ENCODE assay signal across 8 cellular contexts in genomic region chr7:31373337-31374289, GRCh38. TPM values are rescaled to one million over a fixed set of nuclear protein-coding genes. Genes with fewer than 3 reads are reported as not detected.
DNase-seq lines count a peak whose midpoint lies in the region; ATAC-seq, FAIRE-seq and TF ChIP-seq lines count a peak whose summit lies in the region.

No MANE protein-coding gene starts in this region.

- H3K4me1 Mint-ChIP-seq in activated CD8-positive, alpha-beta memory T cell treated with anti-CD3 and anti-CD28 coated beads, Interleukin-2, amount 10 ng/mL, durations not matched to agents 7 days and 5 days = no peaks in the 10 kb centered on the region

- H3K9me3 ChIP-seq in DOHH2 (ENCODE audit: control insufficient read depth, insufficient read depth, low read length) = no peaks in the 10 kb centered on the region
- no peaks in the 10 kb centered on the region for H3K9me3 ChIP-seq in breast epithelium
- no peaks in the 10 kb centered on the region for H3K9me3 ChIP-seq in HepG2 (ENCODE audit: low read length)

- H3K36me3 ChIP-seq in DOHH2 (ENCODE audit: control insufficient read depth, low read length) (no peaks in the 10 kb centered on the region), breast epithelium (no peaks in the 10 kb centered on the region), HepG2 (replicated peaks in 1 of 2; ENCODE audit: control insufficient read depth in 1 of 2, insufficient read depth in 2 of 2, low read length in 2 of 2) (no peaks in the 10 kb centered on the region)

- TF ChIP-seq POLR2A in breast epithelium (IDR thresholded peaks at IDR 0.05) = no peak
- no peak for TF ChIP-seq POLR2A in HepG2 (IDR thresholded peaks at IDR 0.05; ENCODE audit: insufficient read depth in 1 of 2, low read depth in 2 of 2, low read length in 2 of 2)

- peak; percentile 36 for FAIRE-seq in HepG2 (lab: Jason Lieb, UNC)

- POLR2A ChIA-PET in HepG2 (lab: Yijun Ruan, JAX) = no interaction called here

- in situ Hi-C loops in HepG2 (cut with HindIII; ENCODE audit: extremely low pct_ligation_motif_present, low pct_unique_long_range_greater_than_20kb) = loop anchor here (10.0 kb wide), 1 partner anchor 261 kb away; no protein-coding TSS in a partner anchor

- H2AFZ ChIP-seq in HepG2 (ENCODE audit: low read length) = no peak overlapping the region

- no peaks in the 10 kb centered on the region for H3K27me3 ChIP-seq in DOHH2 (ENCODE audit: control insufficient read depth, low read length)
- H3K27me3 ChIP-seq in breast epithelium = no peaks in the 10 kb centered on the region
- H3K27me3 ChIP-seq in HepG2 (ENCODE audit: control insufficient read depth in 1 of 2, insufficient read depth in 2 of 2, low read length in 2 of 2) = peaks cover 0 to 8% of the 10 kb centered on the region in 2 experiments; a peak in 1 of 5 replicates

- peak; percentile 85 for TF ChIP-seq CTCF in DOHH2 (IDR thresholded peaks at IDR 0.05; ENCODE audit: low read depth, low read length, poor library complexity, severe bottlenecking)
- TF ChIP-seq CTCF in breast epithelium (IDR thresholded peaks at IDR 0.05) = peak; percentile 23 to 47 (median 44)
- TF ChIP-seq CTCF in HepG2 (CRISPR knock-in tag; IDR thresholded peaks at IDR 0.05) = peak; percentile 64

- TF ChIP-seq EP300 in HepG2 (IDR thresholded peaks at IDR 0.05; ENCODE audit: low read depth in 2 of 2, low read length in 2 of 2) = no peak
- no peak for TF ChIP-seq EP300 in HepG2 (CRISPR knock-in tag; IDR thresholded peaks at IDR 0.05; ENCODE audit: borderline replicate concordance)

- no peaks in the 10 kb centered on the region for H3K36me3 Mint-ChIP-seq in activated CD8-positive, alpha-beta memory T cell treated with anti-CD3 and anti-CD28 coated beads, Interleukin-2, amount 10 ng/mL, durations not matched to agents 7 days and 5 days

- intact Hi-C loops in breast epithelium (cut with DNase I; ENCODE audit: low total_unique reads) (no loop called here), HepG2 (cut with micrococcal nuclease; ENCODE audit: unreplicated experiment) (loop anchor here (1.0 kb wide), 3 partner anchors 115 to 363 kb away; no protein-coding TSS in a partner anchor)

- no peak overlapping the region for H3K4me2 ChIP-seq in DOHH2 (ENCODE audit: low read length)
- no peak overlapping the region for H3K4me2 ChIP-seq in HepG2 (ENCODE audit: low read depth, low read length)

- CTCF ChIA-PET in HepG2 (lab: Yijun Ruan, JAX; ENCODE audit: low intra/inter-chr PET ratio, low total read pairs) = interaction anchor here (0.9 kb wide), 1 partner anchor 260 kb away, joined by 3 read pairs; no protein-coding TSS in a partner anchor
- CTCF ChIA-PET in activated CD8-positive, alpha-beta memory T cell treated with anti-CD3 and anti-CD28 coated beads, Interleukin-2, amount 10 ng/mL, durations not matched to agents 7 days and 5 days (lab: Charles Lee) = no interaction called here

- H3K4me3 ChIP-seq in DOHH2 (ENCODE audit: low read length) (no peak overlapping the region), breast epithelium (no peak overlapping the region), HepG2 (replicated peaks in 1 of 3; ENCODE audit: insufficient read depth in 1 of 3, low read depth in 2 of 3, low read length in 3 of 3) (no peak overlapping the region)

- no peaks in the 10 kb centered on the region for H3K4me1 ChIP-seq in DOHH2 (ENCODE audit: control insufficient read depth, low read length)
- no peaks in the 10 kb centered on the region for H3K4me1 ChIP-seq in breast epithelium
- no peaks in the 10 kb centered on the region for H3K4me1 ChIP-seq in HepG2 (ENCODE audit: insufficient read depth, low read length)

- no peak overlapping the region for H3K27ac Mint-ChIP-seq in activated CD8-positive, alpha-beta memory T cell treated with anti-CD3 and anti-CD28 coated beads, Interleukin-2, amount 10 ng/mL, durations not matched to agents 7 days and 5 days

- 19% methylated on average over 12 of the region's 12 CpGs for WGBS in HepG2 (ENCODE audit: low lambda C conversion rate)

- H3K9ac ChIP-seq in HepG2 (ENCODE audit: insufficient read depth, low read depth, low read length) = no peak overlapping the region

- H3K9me3 Mint-ChIP-seq in activated CD8-positive, alpha-beta memory T cell treated with anti-CD3 and anti-CD28 coated beads, Interleukin-2, amount 10 ng/mL, durations not matched to agents 7 days and 5 days (ENCODE audit: low read depth) = no peaks in the 10 kb centered on the region

- no peaks in the 10 kb centered on the region for H3F3A ChIP-seq in DOHH2 (ENCODE audit: control insufficient read depth, insufficient read depth)

- no peak overlapping the region for H3K27ac ChIP-seq in DOHH2 (ENCODE audit: low read depth, low read length)
- no peak overlapping the region for H3K27ac ChIP-seq in breast epithelium
- no peak overlapping the region for H3K27ac ChIP-seq in HepG2 (ENCODE audit: extremely low read length, insufficient read depth, low read length)

- DNase-seq in NCI-H524 treated with DMSO at 0.1 percent for 48 hours (lab: John Stamatoyannopoulos, UW) (peak; percentile 65), breast epithelium (ENCODE audit: low spot score in 2 of 2) (no peak), HepG2 (ENCODE audit: low spot score) (peak; percentile 34), UCSD-AML1 (lab: John Stamatoyannopoulos, UW; ENCODE audit: unreplicated experiment) (no peak)
- no peak for DNase-seq in activated CD8-positive, alpha-beta memory T cell treated with anti-CD3 and anti-CD28 coated beads, Interleukin-2, amount 10 ng/mL, durations not matched to agents 7 days and 5 days

- peaks cover 4% of the 10 kb centered on the region; the same call in 1 of the 2 replicates for H4K20me1 ChIP-seq in DOHH2 (ENCODE audit: control insufficient read depth, insufficient read depth, low read depth, low read length)
- H4K20me1 ChIP-seq in HepG2 (ENCODE audit: insufficient read depth, low read length) = no peaks in the 10 kb centered on the region

- BruUV-seq in HepG2 (replicated peaks; lab: Mats Ljungman, UMichigan) = no TSS peak

- H3K4me3 Mint-ChIP-seq in activated CD8-positive, alpha-beta memory T cell treated with anti-CD3 and anti-CD28 coated beads, Interleukin-2, amount 10 ng/mL, durations not matched to agents 7 days and 5 days = no peak overlapping the region

- no peak for TF ChIP-seq RAD21 in HepG2 (CRISPR knock-in tag; IDR thresholded peaks at IDR 0.05)

- H3K9me2 ChIP-seq in DOHH2 (replicated peaks; ENCODE audit: control insufficient read depth, low read length) = no peaks in the 10 kb centered on the region

- ATAC-seq in GM19395 (IDR thresholded peaks at IDR 0.05; ENCODE audit: unreplicated experiment) (peak; percentile 84), HG03342 (IDR thresholded peaks at IDR 0.05; ENCODE audit: unreplicated experiment) (peak; percentile 85), HepG2 (peak; percentile 96)
- ATAC-seq in activated CD8-positive, alpha-beta memory T cell treated with anti-CD3 and anti-CD28 coated beads, Interleukin-2, amount 10 ng/mL, durations not matched to agents 7 days and 5 days = no peak

- H3K79me2 ChIP-seq in DOHH2 (ENCODE audit: control insufficient read depth, low read length) (no peaks in the 10 kb centered on the region), HepG2 (ENCODE audit: insufficient read depth, low read length) (no peaks in the 10 kb centered on the region)

- H3K27me3 Mint-ChIP-seq in activated CD8-positive, alpha-beta memory T cell treated with anti-CD3 and anti-CD28 coated beads, Interleukin-2, amount 10 ng/mL, durations not matched to agents 7 days and 5 days = no peaks in the 10 kb centered on the region

TF ChIP-seq in HepG2, 621 proteins besides CTCF, POLR2A, EP300 and RAD21:
- TF ChIP-seq SMC3 (IDR thresholded peaks at IDR 0.05; ENCODE audit: low read length) (peak; percentile 44; the same call in 1 of the 2 replicates), STAG1 (CRISPR knock-in tag; IDR thresholded peaks at IDR 0.05) (peak; percentile 54), RELA (CRISPR knock-in tag; IDR thresholded peaks at IDR 0.05) (no peak), MIXL1 (CRISPR knock-in tag; IDR thresholded peaks at IDR 0.05) (no peak)
TF ChIP-seq in HepG2: peak in this region for 2.

RNA-seq across cellular contexts. Expression of gene NEUROD6, which starts 33.1 kb away (rescaled TPM):
- total RNA-seq in breast epithelium (not detected), HepG2 (2016; rRNA removed; fragmentation: Illumina TruSeq; extraction: Trizol) (not detected in 2 replicates)
- total RNA-seq in HepG2 (2016; cell fraction: cytosol; rRNA removed; fragmentation: Illumina TruSeq; extraction: Trizol; ENCODE audit: low read depth) = not detected in 2 replicates
- not detected in 2 replicates for total RNA-seq in HepG2 (2016; cell fraction: insoluble cytoplasmic fraction; rRNA removed; fragmentation: Illumina TruSeq; extraction: Trizol)
- total RNA-seq in HepG2 (2016; cell fraction: membrane; rRNA removed; fragmentation: Illumina TruSeq; extraction: Trizol) = not detected in 2 replicates
- not detected in 2 replicates for total RNA-seq in HepG2 (2016; cell fraction: nucleus; rRNA removed; fragmentation: Illumina TruSeq; extraction: Trizol)
- not detected in 2 replicates for polyA plus RNA-seq in HepG2 (2011; rRNA removed)
- polyA plus RNA-seq in HepG2 (2011; cell fraction: cytosol; rRNA removed) = not detected in 2 replicates
- polyA plus RNA-seq in HepG2 (2011; cell fraction: nucleus; rRNA removed) = not detected in 2 replicates
- polyA plus RNA-seq in HepG2 (2012) = not detected in 2 replicates
- polyA plus RNA-seq in HepG2 (2016; cell fraction: cytosol; fragmentation: Illumina TruSeq; extraction: Trizol; ENCODE audit: low read depth) = not detected in 2 replicates
- polyA plus RNA-seq in HepG2 (2016; cell fraction: insoluble cytoplasmic fraction; fragmentation: Illumina TruSeq; extraction: Trizol; ENCODE audit: low read depth) = not detected in 2 replicates
- polyA plus RNA-seq in HepG2 (2016; cell fraction: membrane; fragmentation: Illumina TruSeq; extraction: Trizol; ENCODE audit: low read depth) = not detected in 2 replicates
- not detected in 2 replicates for polyA plus RNA-seq in HepG2 (2016; cell fraction: nucleus; fragmentation: Illumina TruSeq; extraction: Trizol; ENCODE audit: insufficient read depth, low read depth)
- polyA minus RNA-seq in HepG2 (2011; rRNA and poly(A)+ RNA removed; ENCODE audit: low replicate concordance) = not detected in 2 replicates
- polyA minus RNA-seq in HepG2 (2011; cell fraction: cytosol; rRNA and poly(A)+ RNA removed) = not detected in 2 replicates
- not detected in 2 replicates for polyA minus RNA-seq in HepG2 (2011; cell fraction: nucleus; rRNA and poly(A)+ RNA removed)
- total RNA-seq in activated CD8-positive, alpha-beta memory T cell treated with anti-CD3 and anti-CD28 coated beads, Interleukin-2, amount 10 ng/mL, durations not matched to agents 7 days and 5 days = not detected

Comparison
In these comparisons a context has a peak if more than half of its experiments do, and no peak if none do; other contexts are left out.
1. DNase-seq: peak in NCI-H524 treated with DMSO at 0.1 percent for 48 hours (single experiment) and HepG2 (single experiment); none in breast epithelium (0 of 2), activated CD8-positive, alpha-beta memory T cell treated with anti-CD3 and anti-CD28 coated beads, Interleukin-2, amount 10 ng/mL, durations not matched to agents 7 days and 5 days (single experiment) and UCSD-AML1 (single experiment).
2. Peak in every context shown above with its lines, with median percentiles within 50 percentile points of each other: CTCF ChIP-seq.